In the genomic region with DNA sequence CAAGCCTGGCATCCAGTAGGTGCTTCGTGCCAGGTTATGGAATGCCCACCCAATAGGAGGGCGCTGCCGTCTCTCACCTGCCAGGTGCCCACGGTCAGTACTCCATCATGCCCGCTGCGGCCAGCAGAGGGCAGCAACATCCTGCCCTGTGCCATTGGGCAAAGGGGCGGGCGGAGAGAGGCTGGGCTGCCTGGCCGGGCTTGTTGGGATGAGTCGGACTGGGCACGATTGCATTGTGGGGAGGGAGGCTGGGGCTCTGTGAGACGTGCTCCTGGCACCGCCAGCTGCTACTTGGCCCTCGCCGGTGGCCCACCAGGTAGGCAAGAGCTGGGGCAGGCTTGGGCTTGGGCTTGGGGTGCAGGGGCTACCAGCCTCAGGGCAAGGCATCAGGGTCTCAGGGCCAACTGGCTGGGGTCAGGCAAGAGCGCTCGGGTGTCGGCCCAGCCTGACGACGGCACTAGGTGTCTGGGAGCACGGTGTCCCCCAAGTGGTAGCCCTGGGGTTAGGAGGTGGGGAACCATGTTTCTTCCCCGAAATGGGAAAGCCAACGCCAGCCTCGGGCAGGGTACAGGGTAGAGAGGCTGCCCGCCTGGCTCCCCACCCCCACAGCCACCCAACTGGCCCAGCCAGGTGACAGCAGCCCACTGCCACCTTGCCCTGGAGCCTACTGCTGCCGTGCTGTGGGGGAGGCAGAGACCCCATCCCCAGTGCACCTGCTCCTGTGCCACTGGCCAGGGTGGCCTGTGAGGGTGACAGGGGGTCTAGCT, we compare ENCODE assay signal across 8 cellular contexts. TPM values are rescaled to one million over a fixed set of nuclear protein-coding genes. Genes with fewer than 3 reads are reported as not detected.
A peak's percentile ranks its signal among the peaks of the same experiment; 100 is the strongest.
DNase-seq lines count a peak whose midpoint lies in the region; ATAC-seq and TF ChIP-seq lines count a peak whose summit lies in the region.

A gene (plus strand): TSS at position 261 of the 767 bp plus-strand sequence. CDS start 1,287 bp downstream, outside the sequence.

- no peak for TF ChIP-seq POLR2A in lower leg skin (IDR thresholded peaks at IDR 0.05)

- H3K4me3 ChIP-seq in HFF-Myc (replicated peaks; ENCODE audit: low read depth, low read length) = peak within 1 kb of the TSS; percentile 48; the same call in 1 of the 2 replicates
- no peak within 1 kb of the TSS for H3K4me3 ChIP-seq in lower leg skin (ENCODE audit: low read depth, poor library complexity, severe bottlenecking)

- DNase-seq in DMS 273 (lab: John Stamatoyannopoulos, UW; ENCODE audit: unreplicated experiment) (peak; percentile 95), HFF-Myc (ENCODE audit: extremely low read depth, low read depth) (no peak), NCI-H446 treated with DMSO at 0.1 percent for 48 hours (lab: John Stamatoyannopoulos, UW) (peak; percentile 52), dedifferentiated amniotic fluid mesenchymal stem cell (ENCODE audit: extremely low spot score) (peak; percentile 69), lower leg skin (ENCODE audit: low spot score in 2 of 2) (peak; percentile 69 to 93)
- DNase-seq in activated CD4-positive, alpha-beta T cell treated with anti-CD3 and anti-CD28 coated beads, Interleukin-2, amount 50 U/mL, for 48 hours = peak; percentile 78 to 82
- peak; percentile 20 to 69 (median 56) for DNase-seq in stimulated activated CD4-positive, alpha-beta T cell treated with anti-CD3 and anti-CD28 coated beads, TNF-alpha, amount 100 ng/mL, for 1 hour (ENCODE audit: low read depth in 3 of 3, low spot score in 1 of 3)

- 24 to 31% methylated on average over 6 to 20 of the region's 26 CpGs for WGBS in lower leg skin, 2 donors

- ATAC-seq in GM19328 (IDR thresholded peaks at IDR 0.05; ENCODE audit: unreplicated experiment) = no peak

- TF ChIP-seq CTCF in HFF-Myc (IDR thresholded peaks at IDR 0.05; ENCODE audit: low read depth, low read length, missing control alignments) (peak; percentile 70), lower leg skin (IDR thresholded peaks at IDR 0.05) (peak in 1 of 3 donors; percentile 62)

- intact Hi-C loops in lower leg skin (cut with DNase I; ENCODE audit: low total_unique reads) = loop anchor here (5.0 kb wide), 1 partner anchor 188 kb away; no protein-coding TSS in a partner anchor

RNA-seq across cellular contexts. Expression of the gene that starts here (rescaled TPM):
- total RNA-seq in lower leg skin = 10 to 100 TPM; 10.9 to 21.9 (median 12.3) TPM
